Comparison of ENCODE assay signal across 8 cellular contexts in the genomic region with DNA sequence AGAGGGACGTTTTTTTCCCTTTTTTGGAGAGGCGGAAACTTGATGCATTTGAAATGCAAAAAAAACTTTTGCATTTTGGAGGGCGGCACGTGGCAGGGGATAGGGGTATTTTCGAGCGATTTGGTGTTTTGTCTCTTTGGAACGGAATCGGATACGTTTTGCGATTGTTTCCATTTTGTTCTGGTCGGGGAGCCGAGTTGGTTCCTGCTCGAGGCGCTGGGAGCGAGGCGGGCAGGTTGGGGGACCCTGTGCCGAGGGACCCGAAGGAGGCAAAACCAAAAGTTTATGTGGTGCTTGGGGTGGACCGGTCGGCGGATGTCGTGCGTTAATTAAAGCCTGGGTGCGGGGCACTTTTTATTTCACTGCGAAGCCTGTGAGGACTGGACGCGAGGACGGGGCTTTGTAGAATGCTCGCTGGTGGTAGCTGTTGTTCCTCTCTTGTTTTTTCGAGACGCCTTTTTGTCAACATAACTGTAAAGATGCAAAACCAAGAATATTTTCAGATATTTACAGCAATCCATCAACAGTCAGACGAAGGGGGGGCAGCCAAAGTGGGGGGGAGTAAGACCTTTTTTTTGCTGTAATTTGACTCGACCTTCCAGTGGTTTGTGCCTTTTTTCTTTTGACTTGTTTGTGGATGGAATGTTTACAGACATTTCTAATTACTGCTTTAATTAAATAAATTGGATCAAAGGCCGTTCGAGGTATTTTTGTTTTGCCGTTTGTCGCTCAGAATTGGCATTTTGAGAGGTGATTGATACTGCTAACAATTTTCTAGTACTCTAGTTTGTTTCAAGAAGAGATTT. TPM values are rescaled to one million over a fixed set of nuclear protein-coding genes. Genes with fewer than 3 reads are reported as not detected.
DNase-seq lines count a peak whose midpoint lies in the region; ATAC-seq and TF ChIP-seq lines count a peak whose summit lies in the region.

No MANE protein-coding gene starts in this region.

- peak; percentile 13 for ATAC-seq in HG02610 (IDR thresholded peaks at IDR 0.05; ENCODE audit: unreplicated experiment)
- no peak for ATAC-seq in naive thymus-derived CD4-positive, alpha-beta T cell

- CTCF ChIA-PET in naive thymus-derived CD4-positive, alpha-beta T cell (lab: Charles Lee) = interaction anchor here (0.7 to 1.7 kb wide), 3 partner anchors 20 to 1506 kb away, joined by 3 to 4 read pairs (median 3); no protein-coding TSS in a partner anchor

- H3K27me3 Mint-ChIP-seq in activated T-cell treated with anti-CD3 and anti-CD28 coated beads, Interleukin-2, amount 50 U/mL, for 24 hours = no peaks in the 10 kb centered on the region
- H3K27me3 Mint-ChIP-seq in naive thymus-derived CD4-positive, alpha-beta T cell = no peaks in the 10 kb centered on the region

- peak overlapping the region; percentile 80 to 87 (median 84) for H3K4me3 ChIP-seq in esophagus squamous epithelium
- peak overlapping the region; percentile 80 for H3K4me3 ChIP-seq in naive thymus-derived CD4-positive, alpha-beta T cell (ENCODE audit: low read length)

- H3K4me1 ChIP-seq in esophagus squamous epithelium = peaks cover 7 to 65% (median 38%) of the 10 kb centered on the region in 3 donors
- H3K4me1 ChIP-seq in naive thymus-derived CD4-positive, alpha-beta T cell (ENCODE audit: control insufficient read depth in 2 of 2, insufficient read depth in 2 of 2, low read length in 2 of 2) = peaks cover 29 to 38% of the 10 kb centered on the region in 2 donors

- H3K36me3 ChIP-seq in esophagus squamous epithelium = peaks cover 0 to 41% (median 6%) of the 10 kb centered on the region in 3 donors
- H3K36me3 ChIP-seq in naive thymus-derived CD4-positive, alpha-beta T cell (ENCODE audit: control insufficient read depth in 2 of 3, insufficient read depth in 3 of 3, low read length in 3 of 3) = peaks cover 16 to 41% (median 20%) of the 10 kb centered on the region in 3 experiments

- no peaks in the 10 kb centered on the region for H3K9me3 Mint-ChIP-seq in activated T-cell treated with anti-CD3 and anti-CD28 coated beads, Interleukin-2, amount 50 U/mL, for 24 hours
- peaks cover 0 to 5% (median 0%) of the 10 kb centered on the region in 11 donors for H3K9me3 Mint-ChIP-seq in naive thymus-derived CD4-positive, alpha-beta T cell

- H3K27me3 ChIP-seq in esophagus squamous epithelium = no peaks in the 10 kb centered on the region
- no peaks in the 10 kb centered on the region for H3K27me3 ChIP-seq in naive thymus-derived CD4-positive, alpha-beta T cell (ENCODE audit: control insufficient read depth in 2 of 2, insufficient read depth in 2 of 2, low read length in 2 of 2)

- WGBS in esophagus squamous epithelium, 2 donors = 0 to 1% methylated on average over 27 to 28 of the region's 37 CpGs

- DNase-seq in NCI-H1694 treated with DMSO at 0.1 percent for 48 hours (lab: John Stamatoyannopoulos, UW) (peak; percentile 57), NCI-H1694 (lab: John Stamatoyannopoulos, UW) (no peak), NCI-H510A (lab: John Stamatoyannopoulos, UW) (peak; percentile 21), esophagus squamous epithelium (lab: John Stamatoyannopoulos, UW) (no peak), superior temporal gyrus (ENCODE audit: extremely low spot score) (peak; percentile 70)
- DNase-seq in activated T-cell treated with anti-CD3 and anti-CD28 coated beads, Interleukin-2, amount 50 U/mL, for 24 hours = peak; percentile 71
- peak; percentile 24 to 75 (median 59) for DNase-seq in naive thymus-derived CD4-positive, alpha-beta T cell

- TF ChIP-seq CTCF in esophagus squamous epithelium (IDR thresholded peaks at IDR 0.05) = no peak

- peak overlapping the region; percentile 99 for H3K27ac Mint-ChIP-seq in activated T-cell treated with anti-CD3 and anti-CD28 coated beads, Interleukin-2, amount 50 U/mL, for 24 hours
- peak overlapping the region; percentile 99 to 100 (median 100) for H3K27ac Mint-ChIP-seq in naive thymus-derived CD4-positive, alpha-beta T cell

- H3K27ac ChIP-seq in esophagus squamous epithelium = peak overlapping the region; percentile 96 to 100 (median 99)
- peak overlapping the region; percentile 97 for H3K27ac ChIP-seq in naive thymus-derived CD4-positive, alpha-beta T cell (ENCODE audit: low read depth, low read length)

- no peaks in the 10 kb centered on the region for H3K9me3 ChIP-seq in esophagus squamous epithelium
- H3K9me3 ChIP-seq in naive thymus-derived CD4-positive, alpha-beta T cell (ENCODE audit: control insufficient read depth in 2 of 3, low read length in 3 of 3) = no peaks in the 10 kb centered on the region

- TF ChIP-seq POLR2A in esophagus squamous epithelium (IDR thresholded peaks at IDR 0.05) = peak in 1 of 4 donors; percentile 19

- peaks cover 49% of the 10 kb centered on the region for H3K4me1 Mint-ChIP-seq in activated T-cell treated with anti-CD3 and anti-CD28 coated beads, Interleukin-2, amount 50 U/mL, for 24 hours (ENCODE audit: low read depth)
- H3K4me1 Mint-ChIP-seq in naive thymus-derived CD4-positive, alpha-beta T cell = peaks cover 39 to 67% (median 56%) of the 10 kb centered on the region in 7 donors

- intact Hi-C loops in esophagus squamous epithelium (cut with DNase I) = loop anchor here (10.0 kb wide), 1 partner anchor 69 kb away; a partner anchor contains a TSS
- intact Hi-C loops in naive thymus-derived CD4-positive, alpha-beta T cell (cut with micrococcal nuclease) = loop anchor here (1.0 to 10.0 kb wide), 18 partner anchors 20 to 671 kb away; a partner anchor contains a TSS

- POLR2A ChIA-PET in naive thymus-derived CD4-positive, alpha-beta T cell (lab: Charles Lee) = interaction anchor here (0.6 to 6.4 kb wide), 27 partner anchors 10 to 727 kb away, joined by 3 to 450 read pairs (median 12); a partner anchor contains a TSS

- H3K4me3 Mint-ChIP-seq in activated T-cell treated with anti-CD3 and anti-CD28 coated beads, Interleukin-2, amount 50 U/mL, for 24 hours = peak overlapping the region; percentile 100
- H3K4me3 Mint-ChIP-seq in naive thymus-derived CD4-positive, alpha-beta T cell = peak overlapping the region; percentile 99 to 100 (median 100)

- peaks cover 59% of the 10 kb centered on the region for H3K36me3 Mint-ChIP-seq in activated T-cell treated with anti-CD3 and anti-CD28 coated beads, Interleukin-2, amount 50 U/mL, for 24 hours (ENCODE audit: low read depth)
- peaks cover 17 to 40% (median 31%) of the 10 kb centered on the region in 5 donors for H3K36me3 Mint-ChIP-seq in naive thymus-derived CD4-positive, alpha-beta T cell

RNA-seq across cellular contexts. Expression of a gene that starts 1.0 kb away (rescaled TPM):
- total RNA-seq in esophagus squamous epithelium = 100 to 1,000 TPM; 358 to 544 (median 443) TPM
- total RNA-seq in naive thymus-derived CD4-positive, alpha-beta T cell = 100 to 1,000 TPM; 388 to 561 (median 412) TPM
- polyA plus RNA-seq in naive thymus-derived CD4-positive, alpha-beta T cell = 100 to 1,000 TPM; 677 to 832 TPM

Comparison
In these comparisons a context has a peak if more than half of its experiments do, and no peak if none do; other contexts are left out.
1. DNase-seq: peak in NCI-H1694 treated with DMSO at 0.1 percent for 48 hours (single experiment), NCI-H510A (single experiment), activated T-cell treated with anti-CD3 and anti-CD28 coated beads, Interleukin-2, amount 50 U/mL, for 24 hours (single experiment), naive thymus-derived CD4-positive, alpha-beta T cell (9 of 9) and superior temporal gyrus (single experiment); none in NCI-H1694 (single experiment) and esophagus squamous epithelium (single experiment).